Comparison of ENCODE assay signal across 12 cellular contexts in the genomic region with DNA sequence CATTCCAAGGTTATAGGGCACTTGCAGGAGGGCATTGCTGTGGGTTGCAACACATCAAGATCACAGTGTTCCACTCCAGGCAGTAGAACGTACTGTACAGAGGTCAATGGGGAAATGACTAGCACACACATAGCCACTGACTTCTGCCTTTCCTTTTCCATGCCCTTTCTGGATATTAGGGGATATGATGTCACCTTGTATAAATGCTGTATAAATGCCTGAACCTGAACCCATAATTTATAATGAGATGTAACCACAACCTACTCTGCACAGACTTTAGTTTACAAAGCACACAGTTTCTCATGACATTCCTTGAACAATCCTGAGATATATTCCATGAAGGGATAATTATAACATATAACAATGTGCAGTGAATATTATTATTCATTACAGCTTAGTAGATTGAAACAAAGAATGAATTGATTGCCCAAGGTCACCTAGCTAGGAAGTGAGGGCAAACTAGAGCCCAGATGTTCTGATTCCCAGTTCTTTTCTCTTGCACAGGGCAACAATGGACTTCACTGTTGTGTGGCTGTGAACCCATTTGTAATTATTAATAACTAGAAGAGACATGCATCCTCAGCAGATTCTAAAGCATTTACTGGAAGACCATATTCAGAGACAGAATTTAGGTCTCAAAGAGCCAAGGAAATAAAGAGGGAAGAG. TPM values are rescaled to one million over a fixed set of nuclear protein-coding genes. Genes with fewer than 3 reads are reported as not detected.
DNase-seq lines count a peak whose midpoint lies in the region; ATAC-seq and TF ChIP-seq lines count a peak whose summit lies in the region.
"Had no signal": no experiment of that assay in that cellular context is flagged by ENCODE, and none has a peak within 500 bp of the region (broad histone marks: within the 10 kb centered on the region; RNA-seq: fewer than 3 reads in every experiment).

No MANE protein-coding gene starts in this region.

- no peak overlapping the region for H3K4me3 Mint-ChIP-seq in stimulated activated effector memory CD8-positive, alpha-beta T cell treated with anti-CD3 and anti-CD28 coated beads, Interleukin-12 subunit alpha, Interleukin-12 subunit beta, amount 100 ng/mL, for 72 hours
- H3K4me3 Mint-ChIP-seq: activated T-cell treated with anti-CD3 and anti-CD28 coated beads, Interleukin-2, amount 50 U/mL, for 24 hours had no signal

- H3K4me1 Mint-ChIP-seq in stimulated activated effector memory CD8-positive, alpha-beta T cell treated with anti-CD3 and anti-CD28 coated beads, Interleukin-12 subunit alpha, Interleukin-12 subunit beta, amount 100 ng/mL, for 72 hours, result no peaks in the 10 kb centered on the region

- POLR2A ChIA-PET in RWPE1 (lab: Yijun Ruan, JAX; ENCODE audit: low non-redundant PET), result no interaction called here

- no peaks in the 10 kb centered on the region for H3K36me3 Mint-ChIP-seq in stimulated activated effector memory CD8-positive, alpha-beta T cell treated with anti-CD3 and anti-CD28 coated beads, Interleukin-12 subunit alpha, Interleukin-12 subunit beta, amount 100 ng/mL, for 72 hours

- H3K9me3 Mint-ChIP-seq in stimulated activated effector memory CD8-positive, alpha-beta T cell treated with anti-CD3 and anti-CD28 coated beads, Interleukin-12 subunit alpha, Interleukin-12 subunit beta, amount 100 ng/mL, for 72 hours, result no peaks in the 10 kb centered on the region
- H3K9me3 Mint-ChIP-seq: activated T-cell treated with anti-CD3 and anti-CD28 coated beads, Interleukin-2, amount 50 U/mL, for 24 hours had no signal

- TF ChIP-seq CTCF in RWPE1 (conservative IDR thresholded peaks at IDR 0.05; ENCODE audit: low read depth), result no peak

- no peak overlapping the region for H3K27ac ChIP-seq in RWPE1
- H3K27ac ChIP-seq: spleen had no signal

- DNase-seq in Right ventricle myocardium inferior (ENCODE audit: missing footprints) (no peak), cardiac septum (ENCODE audit: low spot score) (no peak), dermis microvascular lymphatic vessel endothelial cell (ENCODE audit: low read depth in 2 of 2) (peak; percentile 93), iris pigment epithelial cell (ENCODE audit: low read depth) (peak; percentile 82), activated T-cell treated with anti-CD3 and anti-CD28 coated beads for 4 hours (no peak), RWPE1 (ENCODE audit: low spot score) (no peak)
- no peak for DNase-seq in stimulated activated effector memory CD8-positive, alpha-beta T cell treated with anti-CD3 and anti-CD28 coated beads, Interleukin-12 subunit alpha, Interleukin-12 subunit beta, amount 100 ng/mL, for 72 hours (ENCODE audit: low spot score in 2 of 2)
- DNase-seq: activated T-cell treated with anti-CD3 and anti-CD28 coated beads, Interleukin-2, amount 50 U/mL, for 24 hours; caudate nucleus; NCI-H187; spleen had no signal

- ATAC-seq in Right ventricle myocardium inferior (peak; percentile 55), HG02840 (IDR thresholded peaks at IDR 0.05; ENCODE audit: low FRiP score, unreplicated experiment) (no peak)
- ATAC-seq in stimulated activated effector memory CD8-positive, alpha-beta T cell treated with anti-CD3 and anti-CD28 coated beads, Interleukin-12 subunit alpha, Interleukin-12 subunit beta, amount 100 ng/mL, for 72 hours, result no peak

- CTCF ChIA-PET in RWPE1 (lab: Yijun Ruan, JAX), result interaction anchor here (0.6 to 0.7 kb wide), 4 partner anchors 12 to 149 kb away, joined by 3 to 5 read pairs (median 4); no protein-coding TSS in a partner anchor

- no peak overlapping the region for H3K27ac Mint-ChIP-seq in stimulated activated effector memory CD8-positive, alpha-beta T cell treated with anti-CD3 and anti-CD28 coated beads, Interleukin-12 subunit alpha, Interleukin-12 subunit beta, amount 100 ng/mL, for 72 hours
- H3K27ac Mint-ChIP-seq: activated T-cell treated with anti-CD3 and anti-CD28 coated beads, Interleukin-2, amount 50 U/mL, for 24 hours had no signal

- intact Hi-C loops in Right ventricle myocardium inferior (cut with DNase I), result no loop called here
- intact Hi-C loops in cardiac septum (cut with DNase I), result no loop called here

RNA-seq across cellular contexts. Expression of gene ABLIM3, which starts 5.6 kb away (rescaled TPM):
- total RNA-seq in Right ventricle myocardium inferior (134 TPM), cardiac septum (118 TPM), dermis microvascular lymphatic vessel endothelial cell (19.5 and 36.5 TPM in 2 replicates)

Comparison
In these comparisons a context has a peak if more than half of its experiments do, and no peak if none do; other contexts are left out.
1. DNase-seq: peak in dermis microvascular lymphatic vessel endothelial cell (2 of 2) and iris pigment epithelial cell (single experiment); none in Right ventricle myocardium inferior (single experiment), cardiac septum (single experiment), stimulated activated effector memory CD8-positive, alpha-beta T cell treated with anti-CD3 and anti-CD28 coated beads, Interleukin-12 subunit alpha, Interleukin-12 subunit beta, amount 100 ng/mL, for 72 hours (0 of 2), activated T-cell treated with anti-CD3 and anti-CD28 coated beads for 4 hours (single experiment) and RWPE1 (single experiment).